8 cellular contexts compared by ENCODE assay signal in genomic region chr12:99983721-99984258, GRCh38. TPM values are rescaled to one million over a fixed set of nuclear protein-coding genes. Genes with fewer than 3 reads are reported as not detected.
DNase-seq lines count a peak whose midpoint lies in the region; ATAC-seq and TF ChIP-seq lines count a peak whose summit lies in the region.

No MANE protein-coding gene starts in this region.

- intact Hi-C loops in activated CD4-positive, alpha-beta T cell treated with anti-CD3 and anti-CD28 coated beads for 36 hours (cut with DNase I, micrococcal nuclease): no loop called here
- intact Hi-C loops in spleen (cut with DNase I; ENCODE audit: low total_unique reads): no loop called here

- no peaks in the 10 kb centered on the region for H3K9me3 ChIP-seq in spleen

- no peak for ATAC-seq in activated CD4-positive, alpha-beta T cell treated with anti-CD3 and anti-CD28 coated beads for 36 hours

- peak overlapping the region; percentile 61; the same call in 1 of the 2 replicates for H3K4me3 ChIP-seq in WI38 (ENCODE audit: low read depth, low read length)
- peak overlapping the region; percentile 45 for H3K4me3 ChIP-seq in iPS-11a (ENCODE audit: low read depth, low read length)
- peak overlapping the region in 7 of 8 donors; percentile 5 to 68 (median 38) for H3K4me3 ChIP-seq in spleen

- CTCF ChIA-PET in activated CD4-positive, alpha-beta T cell treated with anti-CD3 and anti-CD28 coated beads for 36 hours (lab: Charles Lee): interaction anchor here (0.6 kb wide), 1 partner anchor 1214 kb away, joined by 3 read pairs; no protein-coding TSS in a partner anchor

- no peaks in the 10 kb centered on the region for H3K36me3 Mint-ChIP-seq in activated CD4-positive, alpha-beta T cell treated with anti-CD3 and anti-CD28 coated beads for 36 hours (ENCODE audit: low read depth)

- H3K27me3 Mint-ChIP-seq in activated CD4-positive, alpha-beta T cell treated with anti-CD3 and anti-CD28 coated beads for 36 hours: peaks cover 43% of the 10 kb centered on the region

- TF ChIP-seq CTCF in WI38 (IDR thresholded peaks at IDR 0.05; ENCODE audit: low read depth, low read length) (no peak), spleen (IDR thresholded peaks at IDR 0.05 in 8 of 11, conservative IDR thresholded peaks at IDR 0.05 in 3 of 11) (no peak)

- 21 to 32% (median 27%) methylated on average over 15 to 16 of the region's 16 CpGs for WGBS in spleen, 5 donors

- H3K4me1 Mint-ChIP-seq in activated CD4-positive, alpha-beta T cell treated with anti-CD3 and anti-CD28 coated beads for 36 hours: peaks cover 6% of the 10 kb centered on the region

- H3K27ac Mint-ChIP-seq in activated CD4-positive, alpha-beta T cell treated with anti-CD3 and anti-CD28 coated beads for 36 hours: no peak overlapping the region

- DNase-seq in activated CD4-positive, alpha-beta T cell treated with anti-CD3 and anti-CD28 coated beads for 36 hours: peak; percentile 5
- DNase-seq in activated CD4-positive, alpha-beta T cell treated with anti-CD3 and anti-CD28 coated beads for 1 hour: no peak
- DNase-seq in spleen (no peak), GDM1 (lab: John Stamatoyannopoulos, UW) (no peak), RKO (ENCODE audit: low spot score) (no peak), GOT3 (lab: John Stamatoyannopoulos, UW) (no peak)

- peak overlapping the region in 2 of 8 donors; percentile 13 to 40 for H3K27ac ChIP-seq in spleen

- TF ChIP-seq POLR2A in spleen (IDR thresholded peaks at IDR 0.05): no peak

- H3K4me1 ChIP-seq in spleen: peaks cover 0 to 22% (median 11%) of the 10 kb centered on the region in 6 donors

- H3K27me3 ChIP-seq in spleen (replicated peaks in 1 of 7): peaks cover 0 to 58% (median 17%) of the 10 kb centered on the region in 7 donors

- peak overlapping the region; percentile 42 for H3K4me3 Mint-ChIP-seq in activated CD4-positive, alpha-beta T cell treated with anti-CD3 and anti-CD28 coated beads for 36 hours

- no peaks in the 10 kb centered on the region for H3K9me3 Mint-ChIP-seq in activated CD4-positive, alpha-beta T cell treated with anti-CD3 and anti-CD28 coated beads for 36 hours (ENCODE audit: low read depth)

- POLR2A ChIA-PET in activated CD4-positive, alpha-beta T cell treated with anti-CD3 and anti-CD28 coated beads for 36 hours (lab: Charles Lee): no interaction called here

- H3K36me3 ChIP-seq in spleen: no peaks in the 10 kb centered on the region

RNA-seq across cellular contexts. Expression of gene ANKS1B, which starts 0.9 kb away (rescaled TPM):
- total RNA-seq in activated CD4-positive, alpha-beta T cell treated with anti-CD3 and anti-CD28 coated beads for 36 hours: under 1 TPM; 0.19 to 0.73 TPM
- 1 to 10 TPM; 1.5 to 8.0 (median 7.0) TPM for total RNA-seq in spleen
- under 1 TPM; 0.21 to 0.43 (median 0.22) TPM for polyA plus RNA-seq in spleen
